1 cellular context compared by ENCODE assay signal in the genomic region with DNA sequence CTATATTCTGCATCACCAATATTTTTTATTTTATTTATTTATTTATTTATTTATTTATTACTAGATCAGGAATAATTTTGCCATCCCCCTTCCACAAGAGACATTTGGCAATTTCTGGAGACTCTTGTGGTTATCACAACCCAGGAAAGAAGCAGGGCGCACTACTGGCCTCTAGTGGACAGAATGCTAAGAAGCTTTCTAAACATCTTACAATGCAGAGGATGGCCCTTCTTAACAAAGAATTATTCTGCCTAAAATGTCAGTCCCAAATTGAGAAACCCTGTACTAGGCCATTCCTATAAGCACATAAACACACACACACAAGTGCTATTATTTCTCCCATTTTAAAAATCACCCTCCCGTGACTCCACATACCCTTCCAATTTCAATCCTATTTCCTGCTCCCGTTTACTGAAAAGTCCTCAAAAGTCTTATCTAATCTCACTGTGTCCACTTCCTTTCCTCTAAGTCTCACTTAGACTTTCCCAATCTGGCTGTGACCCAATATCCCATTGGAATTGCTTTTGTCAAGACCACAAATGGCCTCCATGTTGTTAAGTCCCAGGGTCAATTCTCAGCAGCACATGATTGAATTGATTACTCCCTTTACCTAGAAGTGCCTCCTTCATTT.
TF ChIP-seq lines count a peak whose summit lies in the region.

No MANE protein-coding gene starts in this region.

TF ChIP-seq in SK-N-SH treated with all-trans-retinoic acid at 6 μM for 48 hours, 23 proteins besides CTCF, POLR2A, EP300 and RAD21 (continued from another document):
- TF ChIP-seq, protein P1, sequence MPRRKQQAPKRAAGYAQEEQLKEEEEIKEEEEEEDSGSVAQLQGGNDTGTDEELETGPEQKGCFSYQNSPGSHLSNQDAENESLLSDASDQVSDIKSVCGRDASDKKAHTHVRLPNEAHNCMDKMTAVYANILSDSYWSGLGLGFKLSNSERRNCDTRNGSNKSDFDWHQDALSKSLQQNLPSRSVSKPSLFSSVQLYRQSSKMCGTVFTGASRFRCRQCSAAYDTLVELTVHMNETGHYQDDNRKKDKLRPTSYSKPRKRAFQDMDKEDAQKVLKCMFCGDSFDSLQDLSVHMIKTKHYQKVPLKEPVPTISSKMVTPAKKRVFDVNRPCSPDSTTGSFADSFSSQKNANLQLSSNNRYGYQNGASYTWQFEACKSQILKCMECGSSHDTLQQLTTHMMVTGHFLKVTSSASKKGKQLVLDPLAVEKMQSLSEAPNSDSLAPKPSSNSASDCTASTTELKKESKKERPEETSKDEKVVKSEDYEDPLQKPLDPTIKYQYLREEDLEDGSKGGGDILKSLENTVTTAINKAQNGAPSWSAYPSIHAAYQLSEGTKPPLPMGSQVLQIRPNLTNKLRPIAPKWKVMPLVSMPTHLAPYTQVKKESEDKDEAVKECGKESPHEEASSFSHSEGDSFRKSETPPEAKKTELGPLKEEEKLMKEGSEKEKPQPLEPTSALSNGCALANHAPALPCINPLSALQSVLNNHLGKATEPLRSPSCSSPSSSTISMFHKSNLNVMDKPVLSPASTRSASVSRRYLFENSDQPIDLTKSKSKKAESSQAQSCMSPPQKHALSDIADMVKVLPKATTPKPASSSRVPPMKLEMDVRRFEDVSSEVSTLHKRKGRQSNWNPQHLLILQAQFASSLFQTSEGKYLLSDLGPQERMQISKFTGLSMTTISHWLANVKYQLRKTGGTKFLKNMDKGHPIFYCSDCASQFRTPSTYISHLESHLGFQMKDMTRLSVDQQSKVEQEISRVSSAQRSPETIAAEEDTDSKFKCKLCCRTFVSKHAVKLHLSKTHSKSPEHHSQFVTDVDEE (CRISPR knock-in tag; IDR thresholded peaks at IDR 0.05): no peak
- TF ChIP-seq ZNF70 (CRISPR knock-in tag; IDR thresholded peaks at IDR 0.05) (no peak), ZFP30 (CRISPR knock-in tag; IDR thresholded peaks at IDR 0.05) (no peak)
